ENCODE assay signal across 1 cellular context in the genomic region with DNA sequence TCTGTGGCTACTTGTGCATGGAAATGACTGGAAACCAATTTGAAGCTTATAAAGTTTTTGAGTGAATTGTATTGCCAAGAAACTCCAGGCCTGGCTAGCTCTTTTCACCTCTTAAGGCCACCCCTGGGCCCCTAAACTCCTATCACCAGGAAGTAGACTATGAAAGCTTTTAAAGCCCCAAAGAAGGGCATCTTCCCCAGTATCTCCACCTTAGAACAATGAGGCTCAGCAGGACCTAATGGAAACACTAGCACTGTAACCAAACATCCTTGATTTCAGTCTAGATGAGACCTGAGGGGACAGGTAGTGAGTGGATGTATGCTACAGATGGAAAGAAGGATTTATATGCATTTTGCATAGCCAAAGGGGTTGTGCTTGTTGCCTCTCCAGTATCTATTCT.
TF ChIP-seq lines count a peak whose summit lies in the region.

No MANE protein-coding gene starts in this region.

TF ChIP-seq in GM23338, 12 proteins besides CTCF, POLR2A, EP300 and RAD21 (continued from another document):
- TF ChIP-seq, protein P1, sequence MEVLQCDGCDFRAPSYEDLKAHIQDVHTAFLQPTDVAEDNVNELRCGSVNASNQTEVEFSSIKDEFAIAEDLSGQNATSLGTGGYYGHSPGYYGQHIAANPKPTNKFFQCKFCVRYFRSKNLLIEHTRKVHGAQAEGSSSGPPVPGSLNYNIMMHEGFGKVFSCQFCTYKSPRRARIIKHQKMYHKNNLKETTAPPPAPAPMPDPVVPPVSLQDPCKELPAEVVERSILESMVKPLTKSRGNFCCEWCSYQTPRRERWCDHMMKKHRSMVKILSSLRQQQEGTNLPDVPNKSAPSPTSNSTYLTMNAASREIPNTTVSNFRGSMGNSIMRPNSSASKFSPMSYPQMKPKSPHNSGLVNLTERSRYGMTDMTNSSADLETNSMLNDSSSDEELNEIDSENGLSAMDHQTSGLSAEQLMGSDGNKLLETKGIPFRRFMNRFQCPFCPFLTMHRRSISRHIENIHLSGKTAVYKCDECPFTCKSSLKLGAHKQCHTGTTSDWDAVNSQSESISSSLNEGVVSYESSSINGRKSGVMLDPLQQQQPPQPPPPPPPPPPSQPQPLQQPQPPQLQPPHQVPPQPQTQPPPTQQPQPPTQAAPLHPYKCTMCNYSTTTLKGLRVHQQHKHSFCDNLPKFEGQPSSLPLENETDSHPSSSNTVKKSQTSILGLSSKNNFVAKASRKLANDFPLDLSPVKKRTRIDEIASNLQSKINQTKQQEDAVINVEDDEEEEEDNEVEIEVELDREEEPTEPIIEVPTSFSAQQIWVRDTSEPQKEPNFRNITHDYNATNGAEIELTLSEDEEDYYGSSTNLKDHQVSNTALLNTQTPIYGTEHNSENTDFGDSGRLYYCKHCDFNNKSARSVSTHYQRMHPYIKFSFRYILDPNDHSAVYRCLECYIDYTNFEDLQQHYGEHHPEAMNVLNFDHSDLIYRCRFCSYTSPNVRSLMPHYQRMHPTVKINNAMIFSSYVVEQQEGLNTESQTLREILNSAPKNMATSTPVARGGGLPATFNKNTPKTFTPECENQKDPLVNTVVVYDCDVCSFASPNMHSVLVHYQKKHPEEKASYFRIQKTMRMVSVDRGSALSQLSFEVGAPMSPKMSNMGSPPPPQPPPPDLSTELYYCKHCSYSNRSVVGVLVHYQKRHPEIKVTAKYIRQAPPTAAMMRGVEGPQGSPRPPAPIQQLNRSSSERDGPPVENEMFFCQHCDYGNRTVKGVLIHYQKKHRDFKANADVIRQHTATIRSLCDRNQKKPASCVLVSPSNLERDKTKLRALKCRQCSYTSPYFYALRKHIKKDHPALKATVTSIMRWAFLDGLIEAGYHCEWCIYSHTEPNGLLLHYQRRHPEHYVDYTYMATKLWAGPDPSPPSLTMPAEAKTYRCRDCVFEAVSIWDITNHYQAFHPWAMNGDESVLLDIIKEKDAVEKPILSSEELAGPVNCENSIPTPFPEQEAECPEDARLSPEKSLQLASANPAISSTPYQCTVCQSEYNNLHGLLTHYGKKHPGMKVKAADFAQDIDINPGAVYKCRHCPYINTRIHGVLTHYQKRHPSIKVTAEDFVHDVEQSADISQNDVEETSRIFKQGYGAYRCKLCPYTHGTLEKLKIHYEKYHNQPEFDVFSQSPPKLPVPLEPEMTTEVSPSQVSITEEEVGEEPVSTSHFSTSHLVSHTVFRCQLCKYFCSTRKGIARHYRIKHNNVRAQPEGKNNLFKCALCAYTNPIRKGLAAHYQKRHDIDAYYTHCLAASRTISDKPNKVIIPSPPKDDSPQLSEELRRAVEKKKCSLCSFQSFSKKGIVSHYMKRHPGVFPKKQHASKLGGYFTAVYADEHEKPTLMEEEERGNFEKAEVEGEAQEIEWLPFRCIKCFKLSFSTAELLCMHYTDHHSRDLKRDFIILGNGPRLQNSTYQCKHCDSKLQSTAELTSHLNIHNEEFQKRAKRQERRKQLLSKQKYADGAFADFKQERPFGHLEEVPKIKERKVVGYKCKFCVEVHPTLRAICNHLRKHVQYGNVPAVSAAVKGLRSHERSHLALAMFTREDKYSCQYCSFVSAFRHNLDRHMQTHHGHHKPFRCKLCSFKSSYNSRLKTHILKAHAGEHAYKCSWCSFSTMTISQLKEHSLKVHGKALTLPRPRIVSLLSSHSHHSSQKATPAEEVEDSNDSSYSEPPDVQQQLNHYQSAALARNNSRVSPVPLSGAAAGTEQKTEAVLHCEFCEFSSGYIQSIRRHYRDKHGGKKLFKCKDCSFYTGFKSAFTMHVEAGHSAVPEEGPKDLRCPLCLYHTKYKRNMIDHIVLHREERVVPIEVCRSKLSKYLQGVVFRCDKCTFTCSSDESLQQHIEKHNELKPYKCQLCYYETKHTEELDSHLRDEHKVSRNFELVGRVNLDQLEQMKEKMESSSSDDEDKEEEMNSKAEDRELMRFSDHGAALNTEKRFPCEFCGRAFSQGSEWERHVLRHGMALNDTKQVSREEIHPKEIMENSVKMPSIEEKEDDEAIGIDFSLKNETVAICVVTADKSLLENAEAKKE (CRISPR knock-in tag; IDR thresholded peaks at IDR 0.05) = no peak
- TF ChIP-seq CREB1 (CRISPR knock-in tag; IDR thresholded peaks at IDR 0.05; ENCODE audit: low read depth) = no peak
